Comparison of ENCODE assay signal across 1 cellular context in genomic region chr17:8376302-8377067, GRCh38.
TF ChIP-seq lines count a peak whose summit lies in the region.

TSS of gene KRABD2 (minus strand) at chr17:8376704.

TF ChIP-seq in HepG2, 621 proteins besides CTCF, POLR2A, EP300 and RAD21 (continued from another document and continues in another):
- TF ChIP-seq RNF219 (CRISPR knock-in tag; IDR thresholded peaks at IDR 0.05) (0 out of 2 replicates have a peak, but pooled peaks have one; percentile 50), NR2F6 (IDR thresholded peaks at IDR 0.05) (no peak), NR2F6 (CRISPR knock-in tag; IDR thresholded peaks at IDR 0.05) (peak; percentile 23; the same call in 1 of the 2 replicates), ZNF660 (CRISPR knock-in tag; IDR thresholded peaks at IDR 0.05; ENCODE audit: borderline replicate concordance, low read depth) (no peak), PHF8 (CRISPR knock-in tag; IDR thresholded peaks at IDR 0.05) (peak; percentile 85), RFXAP (CRISPR knock-in tag; IDR thresholded peaks at IDR 0.05; ENCODE audit: borderline replicate concordance) (peak; percentile 79), ZNF781 (CRISPR knock-in tag; IDR thresholded peaks at IDR 0.05; ENCODE audit: borderline replicate concordance, not compliant biosample characterization) (peak; percentile 30), ATF7 (IDR thresholded peaks at IDR 0.05) (no peak), ATF7 (CRISPR knock-in tag; IDR thresholded peaks at IDR 0.05) (peak; percentile 50; the same call in 1 of the 2 replicates), POGK (CRISPR knock-in tag; conservative IDR thresholded peaks at IDR 0.05) (peak; percentile 84), GATAD1 (CRISPR knock-in tag; IDR thresholded peaks at IDR 0.05) (peak; percentile 85), MLXIP (CRISPR knock-in tag; IDR thresholded peaks at IDR 0.05; ENCODE audit: borderline replicate concordance) (0 out of 2 replicates have a peak, but pooled peaks have one; percentile 59), MED8 (CRISPR knock-in tag; IDR thresholded peaks at IDR 0.05; ENCODE audit: insufficient replicate concordance) (no peak), ZNF576 (CRISPR knock-in tag; IDR thresholded peaks at IDR 0.05) (no peak), ZNF510 (CRISPR knock-in tag; IDR thresholded peaks at IDR 0.05; ENCODE audit: low read depth) (no peak), TAF15 (IDR thresholded peaks at IDR 0.05; ENCODE audit: low read depth, low read length, poor library complexity, severe bottlenecking) (peak; percentile 100), ZNF75D (CRISPR knock-in tag; IDR thresholded peaks at IDR 0.05; ENCODE audit: borderline replicate concordance) (no peak), TEF (CRISPR knock-in tag; IDR thresholded peaks at IDR 0.05) (no peak; the same call in 1 of the 2 replicates), GABPA (IDR thresholded peaks at IDR 0.05; ENCODE audit: low read depth, low read length) (peak; percentile 95), GABPA (CRISPR knock-in tag; IDR thresholded peaks at IDR 0.05; ENCODE audit: low read depth) (peak; percentile 95), RNF2 (conservative IDR thresholded peaks at IDR 0.05; ENCODE audit: low read depth) (0 out of 2 replicates have a peak, but pooled peaks have one; percentile 38), MEIS1 (CRISPR knock-in tag; IDR thresholded peaks at IDR 0.05; ENCODE audit: borderline replicate concordance) (no peak), ZNF256 (CRISPR knock-in tag; conservative IDR thresholded peaks at IDR 0.05) (no peak), DNMT1 (CRISPR knock-in tag; IDR thresholded peaks at IDR 0.05) (no peak), TEAD2 (CRISPR knock-in tag; IDR thresholded peaks at IDR 0.05) (0 out of 2 replicates have a peak, but pooled peaks have one; percentile 52), ARID2 (CRISPR knock-in tag; IDR thresholded peaks at IDR 0.05; ENCODE audit: borderline replicate concordance) (peak; percentile 66; the same call in 1 of the 2 replicates), KLF16 (CRISPR knock-in tag; IDR thresholded peaks at IDR 0.05) (peak in 1 of 2 experiments; percentile 81; a peak in 2 of 4 replicates), MIER2 (CRISPR knock-in tag; IDR thresholded peaks at IDR 0.05) (peak; percentile 71), ZNF563 (CRISPR knock-in tag; IDR thresholded peaks at IDR 0.05) (no peak), HNRNPH1 (optimal IDR thresholded peaks at IDR 0.05; ENCODE audit: low read depth, low read length) (peak; percentile 94), ZNF598 (CRISPR knock-in tag; IDR thresholded peaks at IDR 0.05; ENCODE audit: borderline replicate concordance) (peak; percentile 61; the same call in 1 of the 2 replicates), NCOA1 (CRISPR knock-in tag; IDR thresholded peaks at IDR 0.05) (no peak), YEATS4 (CRISPR knock-in tag; IDR thresholded peaks at IDR 0.05; ENCODE audit: borderline replicate concordance) (peak; percentile 74; the same call in 1 of the 2 replicates), FOSL1 (CRISPR knock-in tag; IDR thresholded peaks at IDR 0.05; ENCODE audit: borderline replicate concordance) (no peak), TEAD3 (CRISPR knock-in tag; optimal IDR thresholded peaks at IDR 0.05; ENCODE audit: borderline replicate concordance) (peak; percentile 68), ZNF33B (CRISPR knock-in tag; IDR thresholded peaks at IDR 0.05) (0 out of 2 replicates have a peak, but pooled peaks have one; percentile 68), ZBTB20 (CRISPR knock-in tag; IDR thresholded peaks at IDR 0.05; ENCODE audit: borderline replicate concordance, low read depth) (0 out of 2 replicates have a peak, but pooled peaks have one; percentile 35), YY1 (IDR thresholded peaks at IDR 0.05; ENCODE audit: insufficient read depth, insufficient replicate concordance, low read depth, low read length) (peak; percentile 46), REL (CRISPR knock-in tag; conservative IDR thresholded peaks at IDR 0.05) (no peak), ZBTB40 (IDR thresholded peaks at IDR 0.05) (peak; percentile 66), ZBTB40 (CRISPR knock-in tag; IDR thresholded peaks at IDR 0.05) (no peak), HMG20B (CRISPR knock-in tag; conservative IDR thresholded peaks at IDR 0.05) (no peak), ZNF512 (CRISPR knock-in tag; IDR thresholded peaks at IDR 0.05) (no peak), SNRNP70 (IDR thresholded peaks at IDR 0.05; ENCODE audit: low read depth, low read length) (no peak), GPBP1L1 (CRISPR knock-in tag; IDR thresholded peaks at IDR 0.05) (no peak)
